In the genomic region with DNA sequence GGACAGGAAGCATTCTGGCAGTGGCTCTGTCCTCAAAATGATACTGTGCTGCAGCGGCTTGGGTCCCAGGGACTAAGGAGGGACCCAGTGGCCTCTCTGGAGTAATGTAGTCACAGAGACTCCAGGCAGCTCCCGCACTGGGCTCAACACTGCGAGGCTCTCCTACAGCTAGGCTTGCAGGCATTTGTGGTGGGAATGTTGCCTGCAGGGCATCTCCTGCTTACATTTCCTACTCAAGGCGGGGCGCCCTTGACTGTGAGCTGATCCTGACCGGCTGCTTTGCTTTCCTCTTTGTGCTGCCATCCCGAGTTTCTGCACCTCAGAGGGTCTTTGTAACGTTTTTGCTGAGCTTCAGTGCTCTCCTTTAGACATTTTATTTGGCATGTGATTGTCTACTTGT, we compare ENCODE assay signal across 22 cellular contexts.
DNase-seq lines count a peak whose midpoint lies in the region; ATAC-seq, FAIRE-seq and TF ChIP-seq lines count a peak whose summit lies in the region.
"Had no signal": no experiment of that assay in that cellular context is flagged by ENCODE, and none has a peak within 500 bp of the region (broad histone marks: within the 10 kb centered on the region; RNA-seq: fewer than 3 reads in every experiment).

No MANE protein-coding gene starts in this region.

- 0 out of 2 replicates have a peak, but pooled peaks have one; percentile 10 for TF ChIP-seq CTCF in AG04450 (IDR thresholded peaks at IDR 0.05; ENCODE audit: low read depth, low read length)
- no peak for TF ChIP-seq CTCF in astrocyte (IDR thresholded peaks at IDR 0.05; ENCODE audit: insufficient read depth, low read depth, low read length)
- TF ChIP-seq CTCF in GM10266 (IDR thresholded peaks at IDR 0.05; ENCODE audit: control insufficient read depth, insufficient read depth, low read depth, missing control alignments): no peak

- H3K27ac ChIP-seq in AG04450 (ENCODE audit: low read depth, low read length): peak overlapping the region; percentile 90
- H3K27ac ChIP-seq in HUES48 (ENCODE audit: low read depth, low read length): peak overlapping the region; percentile 27
- H3K27ac ChIP-seq in astrocyte (ENCODE audit: low read depth, low read length): peak overlapping the region; percentile 22
- H3K27ac ChIP-seq: gastrocnemius medialis, neutrophil, vagina had no signal

- no peak overlapping the region for H2AFZ ChIP-seq in astrocyte (ENCODE audit: low read depth, low read length)

- no peak for FAIRE-seq in astrocyte (lab: Jason Lieb, UNC)
- FAIRE-seq: endothelial cell of umbilical vein, GM12891 had no signal

- H3K27me3 ChIP-seq in AG04450 (ENCODE audit: control insufficient read depth, insufficient read depth, low read length): no peaks in the 10 kb centered on the region
- no peaks in the 10 kb centered on the region for H3K27me3 ChIP-seq in HUES48 (ENCODE audit: control insufficient read depth, insufficient read depth, low read length)
- no peaks in the 10 kb centered on the region for H3K27me3 ChIP-seq in astrocyte (ENCODE audit: insufficient read depth, low read length)
- H3K27me3 ChIP-seq: gastrocnemius medialis, vagina had no signal

- peaks cover 12% of the 10 kb centered on the region for H3K4me1 ChIP-seq in HUES48 (ENCODE audit: control insufficient read depth, insufficient read depth, low read length)
- H3K4me1 ChIP-seq in astrocyte (ENCODE audit: insufficient read depth, low read length): peaks cover 18% of the 10 kb centered on the region
- H3K4me1 ChIP-seq: gastrocnemius medialis, vagina had no signal

- peak overlapping the region; percentile 84 for H3K27ac Mint-ChIP-seq in astrocyte (ENCODE audit: unreplicated experiment)
- H3K27ac Mint-ChIP-seq in T-helper 17 cell: no peak overlapping the region
- H3K27ac Mint-ChIP-seq: activated CD8-positive, alpha-beta memory T cell treated with anti-CD3 and anti-CD28 coated beads, Interleukin-2, amount 10 ng/mL, durations not matched to agents 7 days and 5 days; CD8-positive, alpha-beta T cell; IgD-negative memory B cell; T-helper 1 cell treated with Interleukin-12 subunit alpha and Interleukin-12 subunit beta and Interleukin-4 antibody, amounts not matched to agents 30 μg/mL and 1 μg/mL, for 36 hours had no signal

- H3K79me2 ChIP-seq in astrocyte (ENCODE audit: insufficient read depth, low read length): no peaks in the 10 kb centered on the region

- DNase-seq in AG04450 (ENCODE audit: low read depth, low spot score): peak; percentile 52
- DNase-seq in astrocyte (ENCODE audit: low read depth): no peak
- peak; percentile 35 for DNase-seq in iris pigment epithelial cell (ENCODE audit: low read depth)
- no peak for DNase-seq in T-helper 17 cell
- no peak for DNase-seq in GM10266 (ENCODE audit: extremely low spot score)
- DNase-seq in DMS 273 treated with DMSO at 0.1 percent for 48 hours (lab: John Stamatoyannopoulos, UW): no peak
- DNase-seq in HT-29 (ENCODE audit: low spot score): no peak
- DNase-seq: activated CD8-positive, alpha-beta memory T cell treated with anti-CD3 and anti-CD28 coated beads, Interleukin-2, amount 10 ng/mL, durations not matched to agents 7 days and 5 days; activated effector memory CD4-positive, alpha-beta T cell treated with Interleukin-2 at 50 U/mL for 16 hours; amniotic stem cell; CD8-positive, alpha-beta T cell; gastrocnemius medialis; MV-4-11; NCI-H82; RPMI8226 had no signal

- H3K4me2 ChIP-seq in astrocyte (ENCODE audit: low read length): no peak overlapping the region

- H3K27me3 Mint-ChIP-seq in astrocyte (ENCODE audit: low read depth, unreplicated experiment) (no peaks in the 10 kb centered on the region), T-helper 17 cell (peaks cover 6% of the 10 kb centered on the region)
- H3K27me3 Mint-ChIP-seq: activated CD8-positive, alpha-beta memory T cell treated with anti-CD3 and anti-CD28 coated beads, Interleukin-2, amount 10 ng/mL, durations not matched to agents 7 days and 5 days had no signal

- POLR2A ChIA-PET in AG04450 (lab: Yijun Ruan, JAX): interaction anchor here (0.6 to 2.0 kb wide), 6 partner anchors 11 to 178 kb away, joined by 3 to 11 read pairs (median 4); no protein-coding TSS in a partner anchor

- peaks cover 5% of the 10 kb centered on the region for H3K9me3 Mint-ChIP-seq in astrocyte (ENCODE audit: unreplicated experiment)
- H3K9me3 Mint-ChIP-seq: CD8-positive, alpha-beta T cell; IgD-negative memory B cell; T-helper 1 cell treated with Interleukin-12 subunit alpha and Interleukin-12 subunit beta and Interleukin-4 antibody, amounts not matched to agents 30 μg/mL and 1 μg/mL, for 36 hours had no signal

- CTCF ChIA-PET in AG04450 (lab: Charles Lee): interaction anchor here (1.1 kb wide), 1 partner anchor 215 kb away, joined by 13 read pairs; no protein-coding TSS in a partner anchor

- no peaks in the 10 kb centered on the region for H4K20me1 ChIP-seq in astrocyte (ENCODE audit: insufficient read depth, low read length)

- H3K9me3 ChIP-seq in AG04450 (ENCODE audit: control insufficient read depth, insufficient read depth, low read length) (peaks cover 7% of the 10 kb centered on the region), HUES48 (ENCODE audit: control insufficient read depth, insufficient read depth, low read length) (peaks cover 9% of the 10 kb centered on the region), astrocyte (ENCODE audit: insufficient read depth, low read depth, low read length) (no peaks in the 10 kb centered on the region), T-helper 17 cell (ENCODE audit: control insufficient read depth, low read length, poor library complexity, severe bottlenecking) (no peaks in the 10 kb centered on the region)
- H3K9me3 ChIP-seq: gastrocnemius medialis, neutrophil, vagina had no signal

- H3K36me3 Mint-ChIP-seq in astrocyte (ENCODE audit: low read depth, unreplicated experiment): peaks cover 1% of the 10 kb centered on the region
- H3K36me3 Mint-ChIP-seq in T-helper 17 cell (ENCODE audit: low read depth): peaks cover 2% of the 10 kb centered on the region
- H3K36me3 Mint-ChIP-seq: activated CD8-positive, alpha-beta memory T cell treated with anti-CD3 and anti-CD28 coated beads, Interleukin-2, amount 10 ng/mL, durations not matched to agents 7 days and 5 days; CD8-positive, alpha-beta T cell; IgD-negative memory B cell had no signal

- H3K36me3 ChIP-seq in HUES48 (ENCODE audit: control insufficient read depth, insufficient read depth, low read length) (no peaks in the 10 kb centered on the region), astrocyte (ENCODE audit: insufficient read depth, low read length) (no peaks in the 10 kb centered on the region)
- H3K36me3 ChIP-seq: gastrocnemius medialis, neutrophil, vagina had no signal

- H3K4me1 Mint-ChIP-seq in astrocyte (ENCODE audit: low read depth, unreplicated experiment): peaks cover 50% of the 10 kb centered on the region
- no peaks in the 10 kb centered on the region for H3K4me1 Mint-ChIP-seq in T-helper 17 cell
- H3K4me1 Mint-ChIP-seq: activated CD8-positive, alpha-beta memory T cell treated with anti-CD3 and anti-CD28 coated beads, Interleukin-2, amount 10 ng/mL, durations not matched to agents 7 days and 5 days; IgD-negative memory B cell had no signal

- H3K4me3 ChIP-seq in AG04450 (ENCODE audit: low read depth, low read length) (no peak overlapping the region), HUES48 (ENCODE audit: low read depth, low read length) (no peak overlapping the region), astrocyte (ENCODE audit: insufficient read depth, low read depth, low read length) (no peak overlapping the region)
- H3K4me3 ChIP-seq: gastrocnemius medialis, vagina had no signal

- no peak for ATAC-seq in T-helper 17 cell
- ATAC-seq: activated CD8-positive, alpha-beta memory T cell treated with anti-CD3 and anti-CD28 coated beads, Interleukin-2, amount 10 ng/mL, durations not matched to agents 7 days and 5 days; CD8-positive, alpha-beta T cell; gastrocnemius medialis had no signal

- H3K4me3 Mint-ChIP-seq in astrocyte (ENCODE audit: unreplicated experiment): no peak overlapping the region
- no peak overlapping the region for H3K4me3 Mint-ChIP-seq in T-helper 17 cell
- H3K4me3 Mint-ChIP-seq: activated CD8-positive, alpha-beta memory T cell treated with anti-CD3 and anti-CD28 coated beads, Interleukin-2, amount 10 ng/mL, durations not matched to agents 7 days and 5 days; CD8-positive, alpha-beta T cell; IgD-negative memory B cell; T-helper 1 cell treated with Interleukin-12 subunit alpha and Interleukin-12 subunit beta and Interleukin-4 antibody, amounts not matched to agents 30 μg/mL and 1 μg/mL, for 36 hours had no signal

- H3K9ac ChIP-seq in HUES48 (ENCODE audit: low read depth, low read length) (no peak overlapping the region), astrocyte (ENCODE audit: low read length) (peak overlapping the region; percentile 19)

Comparison
In these comparisons a context has a peak if more than half of its experiments do, and no peak if none do; other contexts are left out.
1. DNase-seq: peak in AG04450 (single experiment) and iris pigment epithelial cell (single experiment); none in astrocyte (single experiment), T-helper 17 cell (0 of 3), GM10266 (single experiment), DMS 273 treated with DMSO at 0.1 percent for 48 hours (single experiment) and HT-29 (single experiment).
2. H3K27ac ChIP-seq: peak in every context shown above with its lines; median percentile 90 in AG04450; 27 in HUES48; 22 in astrocyte.